ENCODE assay signal across 11 cellular contexts in the genomic region with DNA sequence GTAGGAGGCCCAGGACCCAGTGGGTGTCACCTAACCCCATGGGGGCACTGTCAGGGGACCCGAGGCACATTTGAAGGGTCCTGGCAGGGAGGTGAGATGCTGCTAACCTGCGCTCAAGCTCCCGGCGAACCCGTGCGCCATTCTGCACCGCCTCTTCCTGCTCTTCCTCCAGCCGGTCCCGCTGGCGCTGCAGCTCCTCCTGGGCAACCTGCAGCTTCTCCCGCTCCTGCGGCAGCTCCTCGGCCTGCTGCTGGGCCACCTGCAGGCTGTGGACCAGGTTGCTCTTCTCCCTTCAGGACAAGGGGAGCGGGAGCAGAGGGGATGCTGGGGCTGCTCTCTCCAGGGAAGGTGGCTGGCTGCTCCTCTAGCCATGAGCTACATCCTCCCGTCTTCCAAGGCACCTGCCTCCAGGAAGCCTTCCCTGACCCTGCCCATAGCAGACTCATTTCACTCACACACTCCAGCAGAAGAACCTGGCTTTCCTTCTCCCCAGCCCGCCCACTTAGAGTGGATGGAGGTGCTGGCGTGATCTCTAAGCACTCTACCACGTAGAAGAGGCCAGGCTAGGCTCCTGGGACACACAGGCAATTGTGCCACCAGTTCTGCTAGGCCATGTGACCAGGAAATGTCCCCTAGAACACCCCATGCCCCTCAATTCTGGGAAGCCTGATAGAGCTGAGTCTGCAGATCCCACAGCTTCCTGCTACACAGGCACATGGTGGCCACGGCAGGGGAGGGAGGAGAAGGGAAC. TPM values are rescaled to one million over a fixed set of nuclear protein-coding genes. Genes with fewer than 3 reads are reported as not detected.
DNase-seq lines count a peak whose midpoint lies in the region; ATAC-seq and TF ChIP-seq lines count a peak whose summit lies in the region.
"Had no signal": no experiment of that assay in that cellular context is flagged by ENCODE, and none has a peak within 500 bp of the region (broad histone marks: within the 10 kb centered on the region; RNA-seq: fewer than 3 reads in every experiment).

No MANE protein-coding gene starts in this region.

- no peaks in the 10 kb centered on the region for H3K79me2 ChIP-seq in H9 (ENCODE audit: insufficient read depth, low read length)

- DNase-seq in H9: peak; percentile 72
- DNase-seq in ecto neural progenitor cell (ENCODE audit: low spot score): peak; percentile 63
- peak; percentile 93 for DNase-seq in osteocyte (ENCODE audit: extremely low spot score, unreplicated experiment)
- DNase-seq in HEK293T (ENCODE audit: extremely low spot score): no peak
- DNase-seq in nucleus accumbens (lab: John Stamatoyannopoulos, UW): no peak
- DNase-seq in kidney glomerular epithelial cell (lab: John Stamatoyannopoulos, UW): no peak
- DNase-seq: NCI-H1694 treated with DMSO at 0.1 percent for 48 hours had no signal

- no peaks in the 10 kb centered on the region; a peak in 1 of 5 replicates for H3K9me3 Mint-ChIP-seq in H9
- no peaks in the 10 kb centered on the region for H3K9me3 Mint-ChIP-seq in osteocyte (ENCODE audit: unreplicated experiment)
- H3K9me3 Mint-ChIP-seq: brain; CD8-positive, alpha-beta memory T cell had no signal

- WGBS in H9 (ENCODE audit: extremely low coverage, insufficient read length, low lambda C conversion rate): no CpG with 5 or more reads among the region's 19 CpGs

- no peaks in the 10 kb centered on the region for H3K79me1 ChIP-seq in H9 (ENCODE audit: insufficient read depth, low read depth, low read length, poor library complexity, severe bottlenecking)

- H3K23me2 ChIP-seq in H9 (ENCODE audit: insufficient read length, low read depth, low read length, poor library complexity, severe bottlenecking): no peaks in the 10 kb centered on the region

- H3K9ac ChIP-seq in BLaER1 (peak overlapping the region; percentile 30), H9 (ENCODE audit: extremely low read depth, insufficient read length, low read length) (no peak overlapping the region)

- H4K20me1 ChIP-seq in BLaER1 (peaks cover 27% of the 10 kb centered on the region), H9 (ENCODE audit: control insufficient read depth, insufficient read depth, insufficient read length) (no peaks in the 10 kb centered on the region)

- H3K4me1 Mint-ChIP-seq in H9: no peaks in the 10 kb centered on the region; a peak in 1 of 4 replicates
- no peaks in the 10 kb centered on the region for H3K4me1 Mint-ChIP-seq in osteocyte (ENCODE audit: unreplicated experiment)
- H3K4me1 Mint-ChIP-seq: brain had no signal

- ATAC-seq in HG03025 (IDR thresholded peaks at IDR 0.05; ENCODE audit: low FRiP score, unreplicated experiment): no peak

- H3K27me3 ChIP-seq in BLaER1: no peaks in the 10 kb centered on the region
- no peaks in the 10 kb centered on the region for H3K27me3 ChIP-seq in H9 (ENCODE audit: insufficient read depth, low read length)

- H4K91ac ChIP-seq in H9 (ENCODE audit: insufficient read length, low read depth, low read length): no peak overlapping the region

- no peak overlapping the region for H3K4ac ChIP-seq in H9 (ENCODE audit: low read depth, low read length)

- H3K27ac ChIP-seq in BLaER1 (no peak overlapping the region), H9 (ENCODE audit: insufficient read length, low read depth, low read length) (no peak overlapping the region)

- TF ChIP-seq CTCF in H9 (conservative IDR thresholded peaks at IDR 0.05) (no peak; the same call in 2 of the 3 replicates), osteocyte (IDR thresholded peaks at IDR 0.05) (no peak)

- H2BK20ac ChIP-seq in H9 (ENCODE audit: low read depth, low read length, poor library complexity, severe bottlenecking): no peak overlapping the region

- POLR2A ChIA-PET in HEK293T (lab: Yijun Ruan, JAX): no interaction called here

- no peak overlapping the region for H4K5ac ChIP-seq in H9 (ENCODE audit: insufficient read length, low read depth, low read length)

- H3K9me3 ChIP-seq in BLaER1 (no peaks in the 10 kb centered on the region), H9 (ENCODE audit: control insufficient read depth, low read depth, low read length) (no peaks in the 10 kb centered on the region)

- H3K27ac Mint-ChIP-seq in H9: peak overlapping the region; percentile 0 to 30 (median 18); a peak in 5 of 7 replicates
- H3K27ac Mint-ChIP-seq in osteocyte (ENCODE audit: unreplicated experiment): no peak overlapping the region

- no peak overlapping the region for H2AK5ac ChIP-seq in H9 (ENCODE audit: insufficient read length, low read length)

- no peak overlapping the region for H3K23ac ChIP-seq in H9 (ENCODE audit: insufficient read length, low read depth, low read length)

- H2BK120ac ChIP-seq in H9 (ENCODE audit: low read depth, low read length, poor library complexity, severe bottlenecking): no peak overlapping the region

- CTCF ChIA-PET in HEK293T (lab: Yijun Ruan, JAX): no interaction called here

- H3K36me3 Mint-ChIP-seq in H9 (ENCODE audit: insufficient read depth in 1 of 3, low read depth in 3 of 3): peaks cover 36 to 76% (median 70%) of the 10 kb centered on the region in 3 experiments
- peaks cover 62% of the 10 kb centered on the region for H3K36me3 Mint-ChIP-seq in osteocyte (ENCODE audit: unreplicated experiment)

- no peak overlapping the region for H2AFZ ChIP-seq in H9 (ENCODE audit: low read length)

- no peak overlapping the region for H2BK15ac ChIP-seq in H9 (ENCODE audit: low read depth, low read length)

- H3K36me3 ChIP-seq in BLaER1: peaks cover 87% of the 10 kb centered on the region

- no peak overlapping the region for H2BK5ac ChIP-seq in H9 (ENCODE audit: insufficient read length, low read length)

- H4K8ac ChIP-seq in H9 (replicated peaks; ENCODE audit: insufficient read length, low read depth, low read length): no peak overlapping the region

- H3K14ac ChIP-seq in H9 (ENCODE audit: insufficient read depth, low read length): no peak overlapping the region

- H3K4me3 Mint-ChIP-seq in H9: no peak overlapping the region
- H3K4me3 Mint-ChIP-seq in osteocyte (ENCODE audit: unreplicated experiment): no peak overlapping the region
- H3K4me3 Mint-ChIP-seq: brain; CD8-positive, alpha-beta memory T cell had no signal

- H3K27me3 Mint-ChIP-seq in H9 (ENCODE audit: low read depth): no peaks in the 10 kb centered on the region
- H3K27me3 Mint-ChIP-seq in osteocyte (ENCODE audit: unreplicated experiment): no peaks in the 10 kb centered on the region
- H3K27me3 Mint-ChIP-seq: CD8-positive, alpha-beta memory T cell had no signal

- no peak overlapping the region for H3K56ac ChIP-seq in H9 (ENCODE audit: insufficient read length, low read depth, low read length)

- H3K4me3 ChIP-seq in BLaER1: no peak overlapping the region

- H2BK12ac ChIP-seq in H9 (ENCODE audit: insufficient read length, low read depth, low read length): no peak overlapping the region

- H3K18ac ChIP-seq in H9 (ENCODE audit: insufficient read length, low read depth, low read length): no peak overlapping the region

- H3K4me2 ChIP-seq in BLaER1: peak overlapping the region; percentile 63
- no peak overlapping the region for H3K4me2 ChIP-seq in H9 (ENCODE audit: insufficient read depth, insufficient read length, low read length)

- H3T11ph ChIP-seq in H9 (ENCODE audit: low read length): no peak overlapping the region

- peaks cover 57% of the 10 kb centered on the region for H3K4me1 ChIP-seq in BLaER1
- no peaks in the 10 kb centered on the region for H3K4me1 ChIP-seq in H9 (ENCODE audit: insufficient read depth, low read length)

TF ChIP-seq in HEK293T, 16 proteins besides CTCF, POLR2A, EP300 and RAD21:
- TF ChIP-seq FOXK2 (IDR thresholded peaks at IDR 0.05): no peak
- TF ChIP-seq BHLHE40 (IDR thresholded peaks at IDR 0.05; ENCODE audit: borderline replicate concordance): no peak
- TF ChIP-seq LEF1 (IDR thresholded peaks at IDR 0.05; ENCODE audit: borderline replicate concordance): no peak
- no peak for TF ChIP-seq L3MBTL2 (conservative IDR thresholded peaks at IDR 0.05)
- TF ChIP-seq ZNF384 (IDR thresholded peaks at IDR 0.05): no peak
- TF ChIP-seq SP1 (IDR thresholded peaks at IDR 0.05): no peak
- TF ChIP-seq, protein P1, sequence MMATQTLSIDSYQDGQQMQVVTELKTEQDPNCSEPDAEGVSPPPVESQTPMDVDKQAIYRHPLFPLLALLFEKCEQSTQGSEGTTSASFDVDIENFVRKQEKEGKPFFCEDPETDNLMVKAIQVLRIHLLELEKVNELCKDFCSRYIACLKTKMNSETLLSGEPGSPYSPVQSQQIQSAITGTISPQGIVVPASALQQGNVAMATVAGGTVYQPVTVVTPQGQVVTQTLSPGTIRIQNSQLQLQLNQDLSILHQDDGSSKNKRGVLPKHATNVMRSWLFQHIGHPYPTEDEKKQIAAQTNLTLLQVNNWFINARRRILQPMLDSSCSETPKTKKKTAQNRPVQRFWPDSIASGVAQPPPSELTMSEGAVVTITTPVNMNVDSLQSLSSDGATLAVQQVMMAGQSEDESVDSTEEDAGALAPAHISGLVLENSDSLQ (IDR thresholded peaks at IDR 0.05): no peak

RNA-seq across cellular contexts. Expression of a gene that starts 15.2 kb away (rescaled TPM):
- total RNA-seq in H9 (2021): 27.7 and 29.3 TPM in 2 replicates
- total RNA-seq in osteocyte: 50.1 and 55.6 TPM in 2 replicates

RNA-seq across cellular contexts. Expression of a gene that starts 38.2 kb away (rescaled TPM):
- 1,874 and 2,051 TPM in 2 replicates for total RNA-seq in H9 (2021)
- 2,650 and 2,859 TPM in 2 replicates for total RNA-seq in osteocyte

Comparison
In these comparisons a context has a peak if more than half of its experiments do, and no peak if none do; other contexts are left out.
1. DNase-seq: peak in H9 (single experiment), ecto neural progenitor cell (single experiment) and osteocyte (single experiment); none in HEK293T (single experiment), nucleus accumbens (0 of 56) and kidney glomerular epithelial cell (single experiment).